Comparison of ENCODE assay signal across 15 cellular contexts in the genomic region with DNA sequence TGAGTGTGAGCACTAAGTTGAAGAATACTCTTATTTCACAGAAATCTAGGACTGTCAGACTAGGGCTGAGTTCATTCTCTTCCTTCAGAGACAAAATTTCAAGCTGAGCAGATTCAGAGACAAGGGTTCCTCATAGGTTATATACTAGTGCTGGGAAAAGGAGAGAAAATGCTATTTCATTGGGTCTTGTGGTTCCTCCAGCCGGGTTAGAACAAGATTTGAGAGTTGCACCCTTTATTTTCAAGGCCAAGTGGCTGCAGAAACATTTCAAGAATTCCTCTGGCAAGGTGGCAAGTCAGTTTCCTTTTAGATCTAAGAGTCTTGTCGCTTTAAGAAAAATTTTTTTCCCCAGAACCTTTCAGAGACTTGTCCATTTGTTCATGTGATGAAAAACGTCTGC. TPM values are rescaled to one million over a fixed set of nuclear protein-coding genes. Genes with fewer than 3 reads are reported as not detected.
DNase-seq lines count a peak whose midpoint lies in the region; ATAC-seq, FAIRE-seq and TF ChIP-seq lines count a peak whose summit lies in the region.
"Had no signal": no experiment of that assay in that cellular context is flagged by ENCODE, and none has a peak within 500 bp of the region (broad histone marks: within the 10 kb centered on the region; RNA-seq: fewer than 3 reads in every experiment).

No MANE protein-coding gene starts in this region.

- no peaks in the 10 kb centered on the region for H3K9me3 ChIP-seq in keratinocyte (ENCODE audit: control insufficient read depth, low read depth, low read length)
- H3K9me3 ChIP-seq: BLaER1 treated with 17β-estradiol and CSF1 and Interleukin-3, amounts not matched to agents 10 nM and 100 nM; HAP-1 had no signal

- DNase-seq in activated CD8-positive, alpha-beta T cell treated with anti-CD3 and anti-CD28 coated beads for 36 hours: no peak
- DNase-seq in activated CD8-positive, alpha-beta T cell treated with anti-CD3 and anti-CD28 coated beads, Interleukin-2, amount 10 ng/mL, durations not matched to agents 7 days and 5 days: no peak
- DNase-seq in keratinocyte (ENCODE audit: low read depth, low spot score): no peak
- no peak for DNase-seq in stimulated activated naive CD8-positive, alpha-beta T cell treated with anti-CD3 and anti-CD28 coated beads, Interleukin-15, amount 100 ng/mL, for 72 hours
- DNase-seq in activated CD8-positive, alpha-beta memory T cell treated with anti-CD3 and anti-CD28 coated beads, Interleukin-2, amount 10 ng/mL, durations not matched to agents 7 days and 5 days: no peak
- DNase-seq in D721Med (ENCODE audit: insufficient read length, low spot score): no peak
- DNase-seq: DMS153, Kasumi-1, NCI-H1930, NCI-H510A had no signal

- peak overlapping the region; percentile 72 for H3K27ac Mint-ChIP-seq in activated CD8-positive, alpha-beta T cell treated with anti-CD3 and anti-CD28 coated beads for 36 hours
- H3K27ac Mint-ChIP-seq in activated CD8-positive, alpha-beta T cell treated with anti-CD3 and anti-CD28 coated beads, Interleukin-2, amount 10 ng/mL, durations not matched to agents 7 days and 5 days: no peak overlapping the region
- H3K27ac Mint-ChIP-seq in activated naive CD8-positive, alpha-beta T cell: peak overlapping the region; percentile 30
- H3K27ac Mint-ChIP-seq in stimulated activated naive CD8-positive, alpha-beta T cell treated with anti-CD3 and anti-CD28 coated beads, Interleukin-15, amount 100 ng/mL, for 72 hours: peak overlapping the region; percentile 89 to 96
- no peak overlapping the region for H3K27ac Mint-ChIP-seq in activated CD8-positive, alpha-beta memory T cell treated with anti-CD3 and anti-CD28 coated beads, Interleukin-2, amount 10 ng/mL, durations not matched to agents 7 days and 5 days

- H3K9ac ChIP-seq in keratinocyte (ENCODE audit: control insufficient read depth, extremely low read depth, insufficient read depth, low read length): no peak overlapping the region
- H3K9ac ChIP-seq: BLaER1 treated with 17β-estradiol and CSF1 and Interleukin-3, amounts not matched to agents 10 nM and 100 nM had no signal

- no peaks in the 10 kb centered on the region for H3K27me3 Mint-ChIP-seq in activated CD8-positive, alpha-beta T cell treated with anti-CD3 and anti-CD28 coated beads for 36 hours
- H3K27me3 Mint-ChIP-seq in activated CD8-positive, alpha-beta T cell treated with anti-CD3 and anti-CD28 coated beads, Interleukin-2, amount 10 ng/mL, durations not matched to agents 7 days and 5 days (ENCODE audit: low read depth): no peaks in the 10 kb centered on the region
- H3K27me3 Mint-ChIP-seq in activated naive CD8-positive, alpha-beta T cell: no peaks in the 10 kb centered on the region
- no peaks in the 10 kb centered on the region for H3K27me3 Mint-ChIP-seq in stimulated activated naive CD8-positive, alpha-beta T cell treated with anti-CD3 and anti-CD28 coated beads, Interleukin-15, amount 100 ng/mL, for 72 hours
- no peaks in the 10 kb centered on the region for H3K27me3 Mint-ChIP-seq in activated CD8-positive, alpha-beta memory T cell treated with anti-CD3 and anti-CD28 coated beads, Interleukin-2, amount 10 ng/mL, durations not matched to agents 7 days and 5 days

- no peak for ATAC-seq in activated CD8-positive, alpha-beta T cell treated with anti-CD3 and anti-CD28 coated beads for 36 hours
- ATAC-seq in activated CD8-positive, alpha-beta T cell treated with anti-CD3 and anti-CD28 coated beads, Interleukin-2, amount 10 ng/mL, durations not matched to agents 7 days and 5 days: no peak
- no peak for ATAC-seq in stimulated activated naive CD8-positive, alpha-beta T cell treated with anti-CD3 and anti-CD28 coated beads, Interleukin-15, amount 100 ng/mL, for 72 hours
- ATAC-seq in activated CD8-positive, alpha-beta memory T cell treated with anti-CD3 and anti-CD28 coated beads, Interleukin-2, amount 10 ng/mL, durations not matched to agents 7 days and 5 days: no peak
- ATAC-seq in HG03135 (IDR thresholded peaks at IDR 0.05; ENCODE audit: unreplicated experiment): no peak

- H3K79me2 ChIP-seq in keratinocyte (ENCODE audit: control insufficient read depth, insufficient read depth, low read length): peaks cover 16% of the 10 kb centered on the region

- peaks cover 27% of the 10 kb centered on the region for H3K36me3 Mint-ChIP-seq in activated CD8-positive, alpha-beta T cell treated with anti-CD3 and anti-CD28 coated beads for 36 hours (ENCODE audit: low read depth)
- peaks cover 34% of the 10 kb centered on the region for H3K36me3 Mint-ChIP-seq in activated CD8-positive, alpha-beta T cell treated with anti-CD3 and anti-CD28 coated beads, Interleukin-2, amount 10 ng/mL, durations not matched to agents 7 days and 5 days (ENCODE audit: low read depth)
- peaks cover 5% of the 10 kb centered on the region for H3K36me3 Mint-ChIP-seq in activated naive CD8-positive, alpha-beta T cell
- H3K36me3 Mint-ChIP-seq in activated CD8-positive, alpha-beta memory T cell treated with anti-CD3 and anti-CD28 coated beads, Interleukin-2, amount 10 ng/mL, durations not matched to agents 7 days and 5 days: peaks cover 33% of the 10 kb centered on the region

- no peak for TF ChIP-seq CTCF in activated CD8-positive, alpha-beta T cell treated with anti-CD3 and anti-CD28 coated beads for 36 hours (IDR thresholded peaks at IDR 0.05)
- no peak for TF ChIP-seq CTCF in keratinocyte (optimal IDR thresholded peaks at IDR 0.05 in 1 of 3, IDR thresholded peaks at IDR 0.05 in 1 of 3, conservative IDR thresholded peaks at IDR 0.05 in 1 of 3; ENCODE audit: extremely low read depth in 1 of 3, insufficient read depth in 2 of 3, low read length in 3 of 3)
- TF ChIP-seq CTCF in D721Med (IDR thresholded peaks at IDR 0.05; ENCODE audit: insufficient read depth, missing control alignments): no peak

- dilution Hi-C loops in keratinocyte (cut with MboI; ENCODE audit: extremely low pct_ligation_motif_present, low sequenced_read_pairs): no loop called here

- no peak overlapping the region for H3K4me3 ChIP-seq in keratinocyte (ENCODE audit: control insufficient read depth in 2 of 3, extremely low read depth in 1 of 3, insufficient read depth in 2 of 3, low read depth in 1 of 3, low read length in 3 of 3)
- H3K4me3 ChIP-seq: BLaER1 treated with 17β-estradiol and CSF1 and Interleukin-3, amounts not matched to agents 10 nM and 100 nM; HAP-1 had no signal

- no peaks in the 10 kb centered on the region for H3K9me3 Mint-ChIP-seq in activated CD8-positive, alpha-beta T cell treated with anti-CD3 and anti-CD28 coated beads for 36 hours
- no peaks in the 10 kb centered on the region for H3K9me3 Mint-ChIP-seq in activated CD8-positive, alpha-beta T cell treated with anti-CD3 and anti-CD28 coated beads, Interleukin-2, amount 10 ng/mL, durations not matched to agents 7 days and 5 days (ENCODE audit: insufficient read depth)
- no peaks in the 10 kb centered on the region for H3K9me3 Mint-ChIP-seq in activated naive CD8-positive, alpha-beta T cell (ENCODE audit: low read depth)
- no peaks in the 10 kb centered on the region for H3K9me3 Mint-ChIP-seq in stimulated activated naive CD8-positive, alpha-beta T cell treated with anti-CD3 and anti-CD28 coated beads, Interleukin-15, amount 100 ng/mL, for 72 hours
- H3K9me3 Mint-ChIP-seq in activated CD8-positive, alpha-beta memory T cell treated with anti-CD3 and anti-CD28 coated beads, Interleukin-2, amount 10 ng/mL, durations not matched to agents 7 days and 5 days (ENCODE audit: low read depth): no peaks in the 10 kb centered on the region

- H3K27ac ChIP-seq in keratinocyte (ENCODE audit: control insufficient read depth, insufficient read depth, low read length): peak overlapping the region; percentile 33
- H3K27ac ChIP-seq: BLaER1 treated with 17β-estradiol and CSF1 and Interleukin-3, amounts not matched to agents 10 nM and 100 nM had no signal

- H3K4me1 Mint-ChIP-seq in activated CD8-positive, alpha-beta T cell treated with anti-CD3 and anti-CD28 coated beads for 36 hours (ENCODE audit: low read depth): peaks cover 28% of the 10 kb centered on the region
- peaks cover 10% of the 10 kb centered on the region for H3K4me1 Mint-ChIP-seq in activated CD8-positive, alpha-beta T cell treated with anti-CD3 and anti-CD28 coated beads, Interleukin-2, amount 10 ng/mL, durations not matched to agents 7 days and 5 days (ENCODE audit: low read depth)
- H3K4me1 Mint-ChIP-seq in activated naive CD8-positive, alpha-beta T cell (ENCODE audit: low read depth): peaks cover 28% of the 10 kb centered on the region
- peaks cover 24% of the 10 kb centered on the region for H3K4me1 Mint-ChIP-seq in stimulated activated naive CD8-positive, alpha-beta T cell treated with anti-CD3 and anti-CD28 coated beads, Interleukin-15, amount 100 ng/mL, for 72 hours
- peaks cover 13% of the 10 kb centered on the region for H3K4me1 Mint-ChIP-seq in activated CD8-positive, alpha-beta memory T cell treated with anti-CD3 and anti-CD28 coated beads, Interleukin-2, amount 10 ng/mL, durations not matched to agents 7 days and 5 days

- no peaks in the 10 kb centered on the region for H3K9me1 ChIP-seq in keratinocyte (ENCODE audit: control insufficient read depth, extremely low read depth, insufficient read depth, low read length)

- peaks cover 4% of the 10 kb centered on the region for H3K4me1 ChIP-seq in keratinocyte (ENCODE audit: control insufficient read depth, extremely low read depth, insufficient read depth, low read length)
- H3K4me1 ChIP-seq: HAP-1 had no signal

- no peak overlapping the region for H3K4me3 Mint-ChIP-seq in activated CD8-positive, alpha-beta T cell treated with anti-CD3 and anti-CD28 coated beads for 36 hours
- no peak overlapping the region for H3K4me3 Mint-ChIP-seq in activated CD8-positive, alpha-beta T cell treated with anti-CD3 and anti-CD28 coated beads, Interleukin-2, amount 10 ng/mL, durations not matched to agents 7 days and 5 days
- no peak overlapping the region for H3K4me3 Mint-ChIP-seq in activated naive CD8-positive, alpha-beta T cell
- no peak overlapping the region for H3K4me3 Mint-ChIP-seq in stimulated activated naive CD8-positive, alpha-beta T cell treated with anti-CD3 and anti-CD28 coated beads, Interleukin-15, amount 100 ng/mL, for 72 hours
- H3K4me3 Mint-ChIP-seq in activated CD8-positive, alpha-beta memory T cell treated with anti-CD3 and anti-CD28 coated beads, Interleukin-2, amount 10 ng/mL, durations not matched to agents 7 days and 5 days: no peak overlapping the region

- no peak overlapping the region for H3K4me2 ChIP-seq in keratinocyte (ENCODE audit: control insufficient read depth, extremely low read depth, insufficient read depth, low read depth, low read length)
- H3K4me2 ChIP-seq: BLaER1 treated with 17β-estradiol and CSF1 and Interleukin-3, amounts not matched to agents 10 nM and 100 nM had no signal

- intact Hi-C loops in activated CD8-positive, alpha-beta T cell treated with anti-CD3 and anti-CD28 coated beads for 36 hours (cut with micrococcal nuclease): no loop called here

- FAIRE-seq in keratinocyte (lab: Jason Lieb, UNC) (no peak), D721Med (lab: Jason Lieb, UNC) (no peak)

- peaks cover 17 to 22% of the 10 kb centered on the region in 2 experiments for H3K36me3 ChIP-seq in keratinocyte (ENCODE audit: control insufficient read depth in 2 of 2, extremely low read depth in 1 of 2, insufficient read depth in 2 of 2, low read length in 2 of 2)

- POLR2A ChIA-PET in activated CD8-positive, alpha-beta T cell treated with anti-CD3 and anti-CD28 coated beads for 36 hours (lab: Charles Lee): no interaction called here
- POLR2A ChIA-PET in activated CD8-positive, alpha-beta T cell treated with anti-CD3 and anti-CD28 coated beads, Interleukin-2, amount 10 ng/mL, durations not matched to agents 7 days and 5 days (lab: Charles Lee): no interaction called here

- CTCF ChIA-PET in activated CD8-positive, alpha-beta T cell treated with anti-CD3 and anti-CD28 coated beads for 36 hours (lab: Charles Lee): interaction anchor here (0.7 to 1.4 kb wide), 3 partner anchors 12 to 29 kb away, joined by 3 to 4 read pairs (median 3); partner anchors contain the start of gene ACSM3
- CTCF ChIA-PET in activated CD8-positive, alpha-beta T cell treated with anti-CD3 and anti-CD28 coated beads, Interleukin-2, amount 10 ng/mL, durations not matched to agents 7 days and 5 days (lab: Charles Lee): no interaction called here
- CTCF ChIA-PET in activated CD8-positive, alpha-beta memory T cell treated with anti-CD3 and anti-CD28 coated beads, Interleukin-2, amount 10 ng/mL, durations not matched to agents 7 days and 5 days (lab: Charles Lee): no interaction called here

- no peak overlapping the region for H2AFZ ChIP-seq in keratinocyte (ENCODE audit: control insufficient read depth, low read length)

- H3K27me3 ChIP-seq in keratinocyte (ENCODE audit: control insufficient read depth, extremely low read depth, insufficient read depth, low read length): no peaks in the 10 kb centered on the region
- H3K27me3 ChIP-seq: BLaER1 treated with 17β-estradiol and CSF1 and Interleukin-3, amounts not matched to agents 10 nM and 100 nM had no signal

- peaks cover 2% of the 10 kb centered on the region for H4K20me1 ChIP-seq in keratinocyte (ENCODE audit: control insufficient read depth, extremely low read depth, insufficient read depth, low read length)

RNA-seq across cellular contexts. Expression of gene THUMPD1, which starts 6.8 kb away (rescaled TPM):
- total RNA-seq in activated CD8-positive, alpha-beta T cell treated with anti-CD3 and anti-CD28 coated beads for 36 hours: 10 to 100 TPM; 44.9 to 45.0 TPM
- 10 to 100 TPM; 39.2 to 43.8 TPM for total RNA-seq in activated CD8-positive, alpha-beta T cell treated with anti-CD3 and anti-CD28 coated beads, Interleukin-2, amount 10 ng/mL, durations not matched to agents 7 days and 5 days
- 20.2 to 25.9 TPM (median 20.9 TPM) in 3 replicates for polyA plus RNA-seq in keratinocyte
- 26.5 TPM for polyA plus RNA-seq in keratinocyte (2011; ENCODE audit: low read depth)
- polyA plus RNA-seq in keratinocyte (2011; cell fraction: cytosol; rRNA removed): 18.0 and 19.3 TPM in 2 replicates
- 24.1 and 26.1 TPM in 2 replicates for polyA plus RNA-seq in keratinocyte (2011; cell fraction: nucleus; rRNA removed)
- 15.1 and 21.6 TPM in 2 replicates for polyA plus RNA-seq in keratinocyte (2012; ENCODE audit: low replicate concordance)
- 9.8 to 27.5 TPM (median 25.4 TPM) in 3 replicates for polyA minus RNA-seq in keratinocyte
- 31.7 TPM for polyA minus RNA-seq in keratinocyte (2011; cell fraction: cytosol; rRNA and poly(A)+ RNA removed)
- 36.8 and 37.6 TPM in 2 replicates for polyA minus RNA-seq in keratinocyte (2011; cell fraction: nucleus; rRNA and poly(A)+ RNA removed)
- total RNA-seq in activated CD8-positive, alpha-beta memory T cell treated with anti-CD3 and anti-CD28 coated beads, Interleukin-2, amount 10 ng/mL, durations not matched to agents 7 days and 5 days: 10 to 100 TPM; 38.5 to 43.7 TPM

RNA-seq across cellular contexts. Expression of gene ACSM3, which starts 29.0 kb away (rescaled TPM):
- 10 to 100 TPM; 16.1 to 16.6 TPM for total RNA-seq in activated CD8-positive, alpha-beta T cell treated with anti-CD3 and anti-CD28 coated beads for 36 hours
- 1 to 10 TPM; 5.1 TPM for total RNA-seq in activated CD8-positive, alpha-beta T cell treated with anti-CD3 and anti-CD28 coated beads, Interleukin-2, amount 10 ng/mL, durations not matched to agents 7 days and 5 days
- polyA plus RNA-seq in keratinocyte: 0.38 to 0.40 TPM (median 0.39 TPM) in 3 replicates
- 1.2 TPM for polyA plus RNA-seq in keratinocyte (2011; ENCODE audit: low read depth)
- polyA plus RNA-seq in keratinocyte (2011; cell fraction: cytosol; rRNA removed): 0.36 and 0.51 TPM in 2 replicates
- polyA plus RNA-seq in keratinocyte (2011; cell fraction: nucleus; rRNA removed): 0.27 and 0.59 TPM in 2 replicates
- polyA plus RNA-seq in keratinocyte (2012; ENCODE audit: low replicate concordance): 0.44 and 0.82 TPM in 2 replicates
- 0.36 to 0.42 TPM in 2 of 3 replicates, not detected in the other for polyA minus RNA-seq in keratinocyte
- polyA minus RNA-seq in keratinocyte (2011; cell fraction: cytosol; rRNA and poly(A)+ RNA removed): not detected
- 0.85 TPM in 1 of 2 replicates, not detected in the other for polyA minus RNA-seq in keratinocyte (2011; cell fraction: nucleus; rRNA and poly(A)+ RNA removed)
- 10 to 100 TPM in 1 of 2 experiments, 1 to 10 TPM in 1; 9.4 to 10.1 TPM for total RNA-seq in activated CD8-positive, alpha-beta memory T cell treated with anti-CD3 and anti-CD28 coated beads, Interleukin-2, amount 10 ng/mL, durations not matched to agents 7 days and 5 days

RNA-seq across cellular contexts. Expression of gene ACSM1, which starts 37.3 kb away (rescaled TPM):
- not detected for total RNA-seq in activated CD8-positive, alpha-beta T cell treated with anti-CD3 and anti-CD28 coated beads for 36 hours
- total RNA-seq in activated CD8-positive, alpha-beta T cell treated with anti-CD3 and anti-CD28 coated beads, Interleukin-2, amount 10 ng/mL, durations not matched to agents 7 days and 5 days: under 1 TPM; 0.26 to 0.31 TPM
- 0.54 to 1.4 TPM (median 0.63 TPM) in 3 replicates for polyA plus RNA-seq in keratinocyte
- not detected for polyA plus RNA-seq in keratinocyte (2011; ENCODE audit: low read depth)
- polyA plus RNA-seq in keratinocyte (2011; cell fraction: cytosol; rRNA removed): 0.42 and 0.58 TPM in 2 replicates
- 0.48 and 0.59 TPM in 2 replicates for polyA plus RNA-seq in keratinocyte (2011; cell fraction: nucleus; rRNA removed)
- polyA plus RNA-seq in keratinocyte (2012; ENCODE audit: low replicate concordance): 0.30 and 0.33 TPM in 2 replicates
- 0.13 to 1.1 TPM in 2 of 3 replicates, not detected in the other for polyA minus RNA-seq in keratinocyte
- polyA minus RNA-seq in keratinocyte (2011; cell fraction: cytosol; rRNA and poly(A)+ RNA removed): not detected
- polyA minus RNA-seq in keratinocyte (2011; cell fraction: nucleus; rRNA and poly(A)+ RNA removed): 0.32 TPM in 1 of 2 replicates, not detected in the other
- total RNA-seq in activated CD8-positive, alpha-beta memory T cell treated with anti-CD3 and anti-CD28 coated beads, Interleukin-2, amount 10 ng/mL, durations not matched to agents 7 days and 5 days: not detected
- total RNA-seq: A172 had no signal

Comparison
In these comparisons a context has a peak if more than half of its experiments do, and no peak if none do; other contexts are left out.
1. H3K27ac Mint-ChIP-seq: peak in activated CD8-positive, alpha-beta T cell treated with anti-CD3 and anti-CD28 coated beads for 36 hours (single experiment), activated naive CD8-positive, alpha-beta T cell (single experiment) and stimulated activated naive CD8-positive, alpha-beta T cell treated with anti-CD3 and anti-CD28 coated beads, Interleukin-15, amount 100 ng/mL, for 72 hours (2 of 2); none in activated CD8-positive, alpha-beta T cell treated with anti-CD3 and anti-CD28 coated beads, Interleukin-2, amount 10 ng/mL, durations not matched to agents 7 days and 5 days (single experiment) and activated CD8-positive, alpha-beta memory T cell treated with anti-CD3 and anti-CD28 coated beads, Interleukin-2, amount 10 ng/mL, durations not matched to agents 7 days and 5 days (single experiment).